ENCODE assay signal across 9 cellular contexts in genomic region chr9:121736964-121737462, GRCh38.
DNase-seq lines count a peak whose midpoint lies in the region; ATAC-seq and TF ChIP-seq lines count a peak whose summit lies in the region.
"Had no signal": no experiment of that assay in that cellular context is flagged by ENCODE, and none has a peak within 500 bp of the region (broad histone marks: within the 10 kb centered on the region; RNA-seq: fewer than 3 reads in every experiment).

No MANE protein-coding gene starts in this region.

- H3K4me1 Mint-ChIP-seq in activated CD4-positive, alpha-beta T cell treated with anti-CD3 and anti-CD28 coated beads, Interleukin-2, amount 10 ng/mL, durations not matched to agents 7 days and 5 days, result peaks cover 4% of the 10 kb centered on the region

- no peaks in the 10 kb centered on the region for H3K9me3 ChIP-seq in ES-I3 (ENCODE audit: control insufficient read depth, insufficient read depth, low read length)
- no peaks in the 10 kb centered on the region for H3K9me3 ChIP-seq in adipocyte (ENCODE audit: control insufficient read depth, low read length)
- no peaks in the 10 kb centered on the region for H3K9me3 ChIP-seq in iPS-18a (ENCODE audit: control insufficient read depth, low read depth, low read length)
- H3K9me3 ChIP-seq in sigmoid colon, result no peaks in the 10 kb centered on the region
- H3K9me3 ChIP-seq: SJSA1 had no signal

- H3K27me3 Mint-ChIP-seq in activated CD4-positive, alpha-beta T cell treated with anti-CD3 and anti-CD28 coated beads, Interleukin-2, amount 10 ng/mL, durations not matched to agents 7 days and 5 days, result peaks cover 44% of the 10 kb centered on the region

- H3K9ac ChIP-seq in ES-I3 (ENCODE audit: low read depth, low read length), result peak overlapping the region; percentile 83
- no peak overlapping the region for H3K9ac ChIP-seq in adipocyte (ENCODE audit: low read length)
- H3K9ac ChIP-seq in iPS-18a (ENCODE audit: low read length), result no peak overlapping the region

- no peak for ATAC-seq in GM19452 (IDR thresholded peaks at IDR 0.05; ENCODE audit: unreplicated experiment)

- peak in 1 of 2 donors; percentile 64 for TF ChIP-seq POLR2A in sigmoid colon (IDR thresholded peaks at IDR 0.05)

- no peak overlapping the region for H3K27ac Mint-ChIP-seq in activated CD4-positive, alpha-beta T cell treated with anti-CD3 and anti-CD28 coated beads, Interleukin-2, amount 10 ng/mL, durations not matched to agents 7 days and 5 days

- POLR2A ChIA-PET in activated CD4-positive, alpha-beta T cell treated with anti-CD3 and anti-CD28 coated beads, Interleukin-2, amount 10 ng/mL, durations not matched to agents 7 days and 5 days (lab: Charles Lee), result no interaction called here

- no peak for TF ChIP-seq EP300 in sigmoid colon (IDR thresholded peaks at IDR 0.05)

- intact Hi-C loops in sigmoid colon (cut with DNase I), result no loop called here

- DNase-seq in adipocyte (ENCODE audit: low read depth) (no peak), sigmoid colon (no peak), DMS79 (lab: John Stamatoyannopoulos, UW) (no peak), MV-4-11 (lab: John Stamatoyannopoulos, UW) (no peak)
- no peak for DNase-seq in activated CD4-positive, alpha-beta T cell treated with anti-CD3 and anti-CD28 coated beads, Interleukin-2, amount 10 ng/mL, durations not matched to agents 7 days and 5 days

- H3K4me1 ChIP-seq in ES-I3 (ENCODE audit: insufficient read depth, low read length), result peaks cover 44% of the 10 kb centered on the region
- H3K4me1 ChIP-seq in adipocyte (ENCODE audit: control insufficient read depth, insufficient read depth, low read length), result peaks cover 23% of the 10 kb centered on the region
- H3K4me1 ChIP-seq in iPS-18a (ENCODE audit: control insufficient read depth, low read depth, low read length), result peaks cover 54% of the 10 kb centered on the region
- peaks cover 0 to 88% (median 83%) of the 10 kb centered on the region in 4 donors for H3K4me1 ChIP-seq in sigmoid colon
- H3K4me1 ChIP-seq: SJSA1 had no signal

- CTCF ChIA-PET in activated CD4-positive, alpha-beta T cell treated with anti-CD3 and anti-CD28 coated beads, Interleukin-2, amount 10 ng/mL, durations not matched to agents 7 days and 5 days (lab: Charles Lee), result no interaction called here

- H3K4me3 ChIP-seq in adipocyte (ENCODE audit: low read length) (peak overlapping the region; percentile 64), iPS-18a (ENCODE audit: low read length) (peak overlapping the region; percentile 78), sigmoid colon (peak overlapping the region in 3 of 4 donors; percentile 49 to 52 (median 50))
- H3K4me3 ChIP-seq: SJSA1 had no signal

- H3K9me3 Mint-ChIP-seq in activated CD4-positive, alpha-beta T cell treated with anti-CD3 and anti-CD28 coated beads, Interleukin-2, amount 10 ng/mL, durations not matched to agents 7 days and 5 days, result no peaks in the 10 kb centered on the region

- H3K36me3 ChIP-seq in ES-I3 (ENCODE audit: insufficient read depth, low read length) (no peaks in the 10 kb centered on the region), adipocyte (ENCODE audit: control insufficient read depth, insufficient read depth, low read length, severe bottlenecking) (no peaks in the 10 kb centered on the region), iPS-18a (ENCODE audit: control insufficient read depth, low read depth, low read length) (no peaks in the 10 kb centered on the region), sigmoid colon (no peaks in the 10 kb centered on the region)
- H3K36me3 ChIP-seq: SJSA1 had no signal

- no peaks in the 10 kb centered on the region for H3K36me3 Mint-ChIP-seq in activated CD4-positive, alpha-beta T cell treated with anti-CD3 and anti-CD28 coated beads, Interleukin-2, amount 10 ng/mL, durations not matched to agents 7 days and 5 days (ENCODE audit: low read depth)

- H3K4me3 Mint-ChIP-seq in activated CD4-positive, alpha-beta T cell treated with anti-CD3 and anti-CD28 coated beads, Interleukin-2, amount 10 ng/mL, durations not matched to agents 7 days and 5 days, result no peak overlapping the region

- no peak for TF ChIP-seq CTCF in sigmoid colon (IDR thresholded peaks at IDR 0.05)

- H3K27me3 ChIP-seq in adipocyte (replicated peaks; ENCODE audit: control insufficient read depth, insufficient read depth, low read length) (no peaks in the 10 kb centered on the region), iPS-18a (ENCODE audit: control insufficient read depth, insufficient read depth, low read length) (peaks cover 8% of the 10 kb centered on the region), sigmoid colon (no peaks in the 10 kb centered on the region)
- H3K27me3 ChIP-seq: SJSA1 had no signal

- 14 to 53% methylated on average over 13 of the region's 13 CpGs for WGBS in sigmoid colon, 2 donors

- no peak overlapping the region for H3K27ac ChIP-seq in iPS-18a (ENCODE audit: low read length)
- H3K27ac ChIP-seq in sigmoid colon, result peak overlapping the region; percentile 88 to 94 (median 90)
- H3K27ac ChIP-seq: SJSA1 had no signal
